ENCODE assay signal across 14 cellular contexts in genomic region chr14:50524071-50524470, GRCh38. TPM values are rescaled to one million over a fixed set of nuclear protein-coding genes. Genes with fewer than 3 reads are reported as not detected.
DNase-seq lines count a peak whose midpoint lies in the region; ATAC-seq and TF ChIP-seq lines count a peak whose summit lies in the region.
"Had no signal": no experiment of that assay in that cellular context is flagged by ENCODE, and none has a peak within 500 bp of the region (broad histone marks: within the 10 kb centered on the region; RNA-seq: fewer than 3 reads in every experiment).

No MANE protein-coding gene starts in this region.

- intact Hi-C loops in OCI-LY7 (cut with micrococcal nuclease; ENCODE audit: unreplicated experiment) (no loop called here), mammary epithelial cell (cut with micrococcal nuclease) (no loop called here)

- peak overlapping the region; percentile 19 for H3K4me3 Mint-ChIP-seq in natural killer cell treated with Interleukin-12 subunit alpha and Interleukin-12 subunit beta and Interleukin-15 and Interleukin-18, amount 100 ng/mL, for 72 hours

- no peaks in the 10 kb centered on the region for H3K9me2 ChIP-seq in SK-N-SH
- no peaks in the 10 kb centered on the region for H3K9me2 ChIP-seq in OCI-LY7 (ENCODE audit: insufficient read depth, low read length)

- TF ChIP-seq RAD21 in SK-N-SH (IDR thresholded peaks at IDR 0.05; ENCODE audit: low read length) = no peak

- H3K36me3 ChIP-seq in SK-N-SH (replicated peaks in 1 of 2; ENCODE audit: control insufficient read depth in 1 of 2, insufficient read depth in 2 of 2, low read length in 1 of 2) (peaks cover 0 to 24% of the 10 kb centered on the region in 2 experiments), OCI-LY7 (ENCODE audit: insufficient read depth, low read length) (peaks cover 39% of the 10 kb centered on the region), mammary epithelial cell (ENCODE audit: insufficient read depth, low read length) (peaks cover 2% of the 10 kb centered on the region), SJCRH30 (peaks cover 3% of the 10 kb centered on the region; the same call in 1 of the 2 replicates)
- H3K36me3 ChIP-seq: breast epithelium had no signal

- no peak overlapping the region for H3K9ac ChIP-seq in SK-N-SH
- no peak overlapping the region for H3K9ac ChIP-seq in mammary epithelial cell (ENCODE audit: insufficient read depth, low read length)

- ATAC-seq in SK-N-SH treated with all-trans-retinoic acid at 6 μM for 48 hours (no peak), GM21526 (IDR thresholded peaks at IDR 0.05; ENCODE audit: low FRiP score, unreplicated experiment) (peak; percentile 41)
- ATAC-seq in natural killer cell treated with Interleukin-12 subunit alpha and Interleukin-12 subunit beta and Interleukin-15 and Interleukin-18, amount 100 ng/mL, for 72 hours = no peak

- DNase-seq in SK-N-SH (no peak), OCI-LY7 (ENCODE audit: low spot score) (no peak), mammary epithelial cell (no peak), SJCRH30 (no peak), RKO (ENCODE audit: low spot score) (no peak)
- DNase-seq in natural killer cell treated with Interleukin-12 subunit alpha and Interleukin-12 subunit beta and Interleukin-15 and Interleukin-18, amount 100 ng/mL, for 72 hours (ENCODE audit: low spot score) = no peak
- DNase-seq: activated CD4-positive, alpha-beta T cell treated with anti-CD3 and anti-CD28 coated beads, Interleukin-2, amount 50 U/mL, for 4 hours; NCI-H226; nucleus accumbens; SHP77 treated with DMSO at 0.1 percent for 48 hours; stomach had no signal

- in situ Hi-C loops in mammary epithelial cell (cut with MboI; ENCODE audit: low sequenced_read_pairs in 2 of 2) = loop anchor here (10.0 kb wide), 2 partner anchors 179 to 199 kb away; no protein-coding TSS in a partner anchor

- H3K4me1 ChIP-seq in SK-N-SH (ENCODE audit: control insufficient read depth in 1 of 2, insufficient read depth in 2 of 2, low read depth in 1 of 2, low read length in 1 of 2) = peaks cover 9 to 42% of the 10 kb centered on the region in 2 experiments
- H3K4me1 ChIP-seq in OCI-LY7 (ENCODE audit: insufficient read depth, low read length, poor library complexity, severe bottlenecking) = peaks cover 16% of the 10 kb centered on the region
- H3K4me1 ChIP-seq in mammary epithelial cell (ENCODE audit: insufficient read depth, low read length) = peaks cover 25% of the 10 kb centered on the region
- peaks cover 7% of the 10 kb centered on the region; the same call in 1 of the 2 replicates for H3K4me1 ChIP-seq in SJCRH30

- peaks cover 49 to 58% of the 10 kb centered on the region in 2 donors for H3K4me1 Mint-ChIP-seq in natural killer cell treated with Interleukin-12 subunit alpha and Interleukin-12 subunit beta and Interleukin-15 and Interleukin-18, amount 100 ng/mL, for 72 hours (ENCODE audit: low read depth in 2 of 2)

- H3K27me3 ChIP-seq in SK-N-SH (ENCODE audit: insufficient read depth) = no peaks in the 10 kb centered on the region
- H3K27me3 ChIP-seq in mammary epithelial cell (ENCODE audit: insufficient read depth, low read length) = no peaks in the 10 kb centered on the region
- H3K27me3 ChIP-seq in SJCRH30 = no peaks in the 10 kb centered on the region
- H3K27me3 ChIP-seq: breast epithelium, stomach had no signal

- H3K4me3 ChIP-seq in SK-N-SH (ENCODE audit: low read depth in 2 of 2, low read length in 1 of 2) = no peak overlapping the region
- no peak overlapping the region for H3K4me3 ChIP-seq in OCI-LY7 (ENCODE audit: low read depth, low read length, poor library complexity, severe bottlenecking)
- no peak overlapping the region for H3K4me3 ChIP-seq in mammary epithelial cell (replicated peaks in 1 of 3; ENCODE audit: insufficient read depth in 1 of 3, low read depth in 2 of 3, low read length in 3 of 3)
- no peak overlapping the region for H3K4me3 ChIP-seq in SJCRH30
- H3K4me3 ChIP-seq: breast epithelium, stomach had no signal

- H3K36me3 Mint-ChIP-seq in natural killer cell treated with Interleukin-12 subunit alpha and Interleukin-12 subunit beta and Interleukin-15 and Interleukin-18, amount 100 ng/mL, for 72 hours = no peaks in the 10 kb centered on the region

- H4K20me1 ChIP-seq in SK-N-SH (ENCODE audit: insufficient read depth) = peaks cover 71% of the 10 kb centered on the region
- peaks cover 12% of the 10 kb centered on the region for H4K20me1 ChIP-seq in OCI-LY7 (ENCODE audit: insufficient read depth, low read length)
- H4K20me1 ChIP-seq in mammary epithelial cell (ENCODE audit: insufficient read depth, low read length) = peaks cover 2% of the 10 kb centered on the region

- no peaks in the 10 kb centered on the region for H3K9me3 Mint-ChIP-seq in natural killer cell treated with Interleukin-12 subunit alpha and Interleukin-12 subunit beta and Interleukin-15 and Interleukin-18, amount 100 ng/mL, for 72 hours

- BruUV-seq in OCI-LY7 (replicated peaks; lab: Mats Ljungman, UMichigan) = no TSS peak
- BruUV-seq in mammary epithelial cell (replicated peaks; lab: Mats Ljungman, UMichigan) = no TSS peak

- 96% methylated on average over 2 of the region's 2 CpGs for WGBS in SK-N-SH (ENCODE audit: low lambda C conversion rate)
- 100% methylated on average over 2 of the region's 2 CpGs for WGBS in mammary epithelial cell (ENCODE audit: low coverage, missing lambda C conversion rate)

- peaks cover 53% of the 10 kb centered on the region for H3F3A ChIP-seq in SK-N-SH (replicated peaks; ENCODE audit: insufficient read depth)

- no peaks in the 10 kb centered on the region for H3K27me3 Mint-ChIP-seq in natural killer cell treated with Interleukin-12 subunit alpha and Interleukin-12 subunit beta and Interleukin-15 and Interleukin-18, amount 100 ng/mL, for 72 hours

- H3K27ac ChIP-seq in SK-N-SH (ENCODE audit: low read depth in 2 of 2, low read length in 1 of 2) (peak overlapping the region in 1 of 2 experiments; percentile 95; a peak in 2 of 4 replicates), OCI-LY7 (ENCODE audit: low read depth, low read length, poor library complexity, severe bottlenecking) (peak overlapping the region; percentile 38), mammary epithelial cell (ENCODE audit: insufficient read depth, low read depth, low read length) (no peak overlapping the region), SJCRH30 (no peak overlapping the region)
- H3K27ac ChIP-seq: breast epithelium had no signal

- H3K27ac Mint-ChIP-seq in natural killer cell treated with Interleukin-12 subunit alpha and Interleukin-12 subunit beta and Interleukin-15 and Interleukin-18, amount 100 ng/mL, for 72 hours = peak overlapping the region; percentile 47 to 66

- no peak overlapping the region for H2AFZ ChIP-seq in SK-N-SH (ENCODE audit: low read depth)
- no peak overlapping the region for H2AFZ ChIP-seq in OCI-LY7 (ENCODE audit: low read length)
- no peak overlapping the region for H2AFZ ChIP-seq in mammary epithelial cell (ENCODE audit: low read depth, low read length)

- H3K4me2 ChIP-seq in SK-N-SH (peak overlapping the region; percentile 37; the same call in 1 of the 2 replicates), OCI-LY7 (ENCODE audit: low read length) (peak overlapping the region; percentile 58), mammary epithelial cell (ENCODE audit: insufficient read depth, low read depth, low read length) (no peak overlapping the region)

- POLR2A ChIA-PET in SK-N-SH (lab: Yijun Ruan, JAX) = no interaction called here
- POLR2A ChIA-PET in OCI-LY7 (lab: Charles Lee) = interaction anchor here (0.9 kb wide), 1 partner anchor 29 kb away, joined by 6 read pairs; no protein-coding TSS in a partner anchor

- dilution Hi-C loops in mammary epithelial cell (cut with HindIII; ENCODE audit: low sequenced_read_pairs) = loop anchor here (25.0 kb wide), 1 partner anchor 187 kb away; no protein-coding TSS in a partner anchor

- peaks cover 98% of the 10 kb centered on the region for H3K79me2 ChIP-seq in SK-N-SH (ENCODE audit: insufficient read depth)
- H3K79me2 ChIP-seq in OCI-LY7 (ENCODE audit: insufficient read depth, low read depth, low read length) = peaks cover 93% of the 10 kb centered on the region
- peaks cover 94% of the 10 kb centered on the region for H3K79me2 ChIP-seq in mammary epithelial cell (ENCODE audit: insufficient read depth, low read length)

- H3K9me3 ChIP-seq in SK-N-SH (no peaks in the 10 kb centered on the region), OCI-LY7 (ENCODE audit: low read length) (no peaks in the 10 kb centered on the region), mammary epithelial cell (replicated peaks; ENCODE audit: insufficient read depth, low read length) (no peaks in the 10 kb centered on the region), SJCRH30 (replicated peaks) (no peaks in the 10 kb centered on the region)
- H3K9me3 ChIP-seq: breast epithelium, stomach had no signal

- TF ChIP-seq CTCF in SK-N-SH (IDR thresholded peaks at IDR 0.05) (no peak), OCI-LY7 (conservative IDR thresholded peaks at IDR 0.05; ENCODE audit: low read length) (no peak), mammary epithelial cell (conservative IDR thresholded peaks at IDR 0.05 in 1 of 2, IDR thresholded peaks at IDR 0.05 in 1 of 2; ENCODE audit: extremely low read depth in 1 of 2, insufficient read depth in 1 of 2, low read depth in 1 of 2, low read length in 2 of 2) (no peak)

- TF ChIP-seq EP300 in SK-N-SH (IDR thresholded peaks at IDR 0.05; ENCODE audit: borderline replicate concordance in 1 of 2, low read depth in 1 of 2, low read length in 1 of 2) = no peak

- CTCF ChIA-PET in SK-N-SH (lab: Yijun Ruan, JAX) = interaction anchor here (0.6 to 0.8 kb wide), 2 partner anchors 11 to 17 kb away, joined by 3 to 4 read pairs; no protein-coding TSS in a partner anchor
- CTCF ChIA-PET in OCI-LY7 (lab: Charles Lee; ENCODE audit: unreplicated experiment) = no interaction called here
- CTCF ChIA-PET in mammary epithelial cell (lab: Charles Lee; ENCODE audit: low non-redundant PET) = no interaction called here

RNA-seq across cellular contexts. Expression of gene MAP4K5, which starts 8.3 kb away (rescaled TPM):
- 28.1 and 31.8 TPM in 2 replicates for polyA plus RNA-seq in SK-N-SH (2012; rRNA removed)
- 31.8 and 34.0 TPM in 2 replicates for polyA plus RNA-seq in SK-N-SH (2012; cell fraction: cytosol; rRNA removed)
- 54.6 and 89.8 TPM in 2 replicates for polyA plus RNA-seq in SK-N-SH (2012; cell fraction: nucleus; rRNA removed)
- 44.0 and 49.8 TPM in 2 replicates for total RNA-seq in OCI-LY7 (2014; rRNA removed; shearing (Covaris generic))
- 36.7 and 37.6 TPM in 2 replicates for total RNA-seq in OCI-LY7 (2022)
- total RNA-seq in natural killer cell treated with Interleukin-12 subunit alpha and Interleukin-12 subunit beta and Interleukin-15 and Interleukin-18, amount 100 ng/mL, for 72 hours = 10 to 100 TPM; 48.7 to 59.3 TPM
- 100 to 1,000 TPM in 1 of 2 donors, 10 to 100 TPM in 1; 67.6 to 123 TPM for total RNA-seq in mammary epithelial cell
- 13.0 TPM for polyA plus RNA-seq in mammary epithelial cell
- polyA minus RNA-seq in mammary epithelial cell = 14.4 TPM
- total RNA-seq in SJCRH30 (2014; rRNA removed; shearing (Covaris generic)) = 45.1 and 57.3 TPM in 2 replicates

RNA-seq across cellular contexts. Expression of gene ATL1, which starts 35.9 kb away (rescaled TPM):
- polyA plus RNA-seq in SK-N-SH (2012; rRNA removed) (7.3 and 9.0 TPM in 2 replicates), mammary epithelial cell (9.7 TPM)
- 8.7 and 11.1 TPM in 2 replicates for polyA plus RNA-seq in SK-N-SH (2012; cell fraction: cytosol; rRNA removed)
- polyA plus RNA-seq in SK-N-SH (2012; cell fraction: nucleus; rRNA removed) = 2.9 and 5.2 TPM in 2 replicates
- 0.28 and 0.82 TPM in 2 replicates for total RNA-seq in OCI-LY7 (2014; rRNA removed; shearing (Covaris generic))
- total RNA-seq in OCI-LY7 (2022) (1.1 and 1.6 TPM in 2 replicates), mammary epithelial cell (10 to 100 TPM in 1 of 2 donors, 1 to 10 TPM in 1; 7.5 to 21.2 TPM)
- total RNA-seq in natural killer cell treated with Interleukin-12 subunit alpha and Interleukin-12 subunit beta and Interleukin-15 and Interleukin-18, amount 100 ng/mL, for 72 hours = 1 to 10 TPM in 1 of 2 donors, under 1 TPM in 1; 0.62 to 1.8 TPM
- polyA minus RNA-seq in mammary epithelial cell = 4.5 TPM
- 0.59 and 0.66 TPM in 2 replicates for total RNA-seq in SJCRH30 (2014; rRNA removed; shearing (Covaris generic))
